Comparison of ENCODE assay signal across 1 cellular context in the genomic region with DNA sequence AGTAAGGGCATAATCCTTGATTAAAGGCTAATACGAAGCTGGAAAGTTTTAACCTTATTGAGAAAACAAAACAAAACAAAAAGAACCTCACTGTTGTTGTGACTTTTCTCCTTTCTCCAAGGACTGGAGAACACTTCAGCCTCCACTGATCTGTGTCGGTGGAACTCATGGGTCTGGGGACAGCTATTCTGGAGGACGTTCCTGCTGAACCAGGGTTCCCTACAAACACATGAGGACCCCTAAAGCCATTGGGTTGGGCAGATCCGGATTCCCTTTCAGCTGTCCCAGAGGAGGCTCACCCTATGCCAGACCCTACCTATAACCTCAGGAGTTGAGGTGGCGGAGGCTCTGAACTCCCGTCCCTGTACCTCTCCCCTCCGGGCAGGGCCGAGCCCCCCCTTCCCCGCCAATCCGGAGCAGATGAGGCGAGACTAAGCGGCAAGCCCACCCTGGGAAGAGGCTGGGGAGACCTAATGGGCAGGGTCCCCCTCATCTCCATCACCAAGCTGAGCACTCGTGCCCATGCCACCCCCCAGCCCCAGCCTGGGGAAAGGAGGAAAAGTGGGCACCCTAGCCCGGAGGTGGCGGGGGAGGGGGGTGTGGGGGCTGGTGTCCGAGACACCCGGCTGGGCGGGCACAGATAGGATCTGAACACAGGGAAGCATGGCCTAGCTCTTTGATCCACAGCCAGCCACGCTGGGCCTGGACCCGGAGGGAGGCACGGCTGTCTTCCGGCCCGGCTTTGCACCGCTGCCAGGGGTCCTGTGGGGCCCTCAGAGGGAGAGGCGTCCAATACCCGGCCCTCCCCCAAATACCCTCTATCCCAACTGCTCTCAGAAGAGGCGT.
TF ChIP-seq lines count a peak whose summit lies in the region.

No MANE protein-coding gene starts in this region.

TF ChIP-seq in HepG2, 621 proteins besides CTCF, POLR2A, EP300 and RAD21:
- TF ChIP-seq, protein P1, sequence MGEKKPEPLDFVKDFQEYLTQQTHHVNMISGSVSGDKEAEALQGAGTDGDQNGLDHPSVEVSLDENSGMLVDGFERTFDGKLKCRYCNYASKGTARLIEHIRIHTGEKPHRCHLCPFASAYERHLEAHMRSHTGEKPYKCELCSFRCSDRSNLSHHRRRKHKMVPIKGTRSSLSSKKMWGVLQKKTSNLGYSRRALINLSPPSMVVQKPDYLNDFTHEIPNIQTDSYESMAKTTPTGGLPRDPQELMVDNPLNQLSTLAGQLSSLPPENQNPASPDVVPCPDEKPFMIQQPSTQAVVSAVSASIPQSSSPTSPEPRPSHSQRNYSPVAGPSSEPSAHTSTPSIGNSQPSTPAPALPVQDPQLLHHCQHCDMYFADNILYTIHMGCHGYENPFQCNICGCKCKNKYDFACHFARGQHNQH (CRISPR knock-in tag; IDR thresholded peaks at IDR 0.05), result no peak
- no peak for TF ChIP-seq NONO (IDR thresholded peaks at IDR 0.05)
- TF ChIP-seq NONO (CRISPR knock-in tag; conservative IDR thresholded peaks at IDR 0.05), result no peak
- TF ChIP-seq, protein P2, sequence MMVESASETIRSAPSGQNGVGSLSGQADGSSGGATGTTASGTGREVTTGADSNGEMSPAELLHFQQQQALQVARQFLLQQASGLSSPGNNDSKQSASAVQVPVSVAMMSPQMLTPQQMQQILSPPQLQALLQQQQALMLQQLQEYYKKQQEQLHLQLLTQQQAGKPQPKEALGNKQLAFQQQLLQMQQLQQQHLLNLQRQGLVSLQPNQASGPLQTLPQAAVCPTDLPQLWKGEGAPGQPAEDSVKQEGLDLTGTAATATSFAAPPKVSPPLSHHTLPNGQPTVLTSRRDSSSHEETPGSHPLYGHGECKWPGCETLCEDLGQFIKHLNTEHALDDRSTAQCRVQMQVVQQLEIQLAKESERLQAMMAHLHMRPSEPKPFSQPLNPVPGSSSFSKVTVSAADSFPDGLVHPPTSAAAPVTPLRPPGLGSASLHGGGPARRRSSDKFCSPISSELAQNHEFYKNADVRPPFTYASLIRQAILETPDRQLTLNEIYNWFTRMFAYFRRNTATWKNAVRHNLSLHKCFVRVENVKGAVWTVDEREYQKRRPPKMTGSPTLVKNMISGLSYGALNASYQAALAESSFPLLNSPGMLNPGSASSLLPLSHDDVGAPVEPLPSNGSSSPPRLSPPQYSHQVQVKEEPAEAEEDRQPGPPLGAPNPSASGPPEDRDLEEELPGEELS (CRISPR knock-in tag; IDR thresholded peaks at IDR 0.05), result no peak
- TF ChIP-seq, protein P3, sequence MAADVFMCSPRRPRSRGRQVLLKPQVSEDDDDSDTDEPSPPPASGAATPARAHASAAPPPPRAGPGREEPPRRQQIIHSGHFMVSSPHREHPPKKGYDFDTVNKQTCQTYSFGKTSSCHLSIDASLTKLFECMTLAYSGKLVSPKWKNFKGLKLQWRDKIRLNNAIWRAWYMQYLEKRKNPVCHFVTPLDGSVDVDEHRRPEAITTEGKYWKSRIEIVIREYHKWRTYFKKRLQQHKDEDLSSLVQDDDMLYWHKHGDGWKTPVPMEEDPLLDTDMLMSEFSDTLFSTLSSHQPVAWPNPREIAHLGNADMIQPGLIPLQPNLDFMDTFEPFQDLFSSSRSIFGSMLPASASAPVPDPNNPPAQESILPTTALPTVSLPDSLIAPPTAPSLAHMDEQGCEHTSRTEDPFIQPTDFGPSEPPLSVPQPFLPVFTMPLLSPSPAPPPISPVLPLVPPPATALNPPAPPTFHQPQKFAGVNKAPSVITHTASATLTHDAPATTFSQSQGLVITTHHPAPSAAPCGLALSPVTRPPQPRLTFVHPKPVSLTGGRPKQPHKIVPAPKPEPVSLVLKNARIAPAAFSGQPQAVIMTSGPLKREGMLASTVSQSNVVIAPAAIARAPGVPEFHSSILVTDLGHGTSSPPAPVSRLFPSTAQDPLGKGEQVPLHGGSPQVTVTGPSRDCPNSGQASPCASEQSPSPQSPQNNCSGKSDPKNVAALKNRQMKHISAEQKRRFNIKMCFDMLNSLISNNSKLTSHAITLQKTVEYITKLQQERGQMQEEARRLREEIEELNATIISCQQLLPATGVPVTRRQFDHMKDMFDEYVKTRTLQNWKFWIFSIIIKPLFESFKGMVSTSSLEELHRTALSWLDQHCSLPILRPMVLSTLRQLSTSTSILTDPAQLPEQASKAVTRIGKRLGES (CRISPR knock-in tag; IDR thresholded peaks at IDR 0.05; ENCODE audit: borderline replicate concordance), result no peak
- TF ChIP-seq ZNF256 (CRISPR knock-in tag; conservative IDR thresholded peaks at IDR 0.05), result no peak
- TF ChIP-seq ZNF816 (CRISPR knock-in tag; IDR thresholded peaks at IDR 0.05; ENCODE audit: borderline replicate concordance), result no peak
- no peak for TF ChIP-seq PRPF4 (IDR thresholded peaks at IDR 0.05; ENCODE audit: low read depth, low read length, poor library complexity, severe bottlenecking)
- no peak for TF ChIP-seq SCMH1 (CRISPR knock-in tag; IDR thresholded peaks at IDR 0.05; ENCODE audit: borderline replicate concordance)
- no peak for TF ChIP-seq ZNF468 (CRISPR knock-in tag; IDR thresholded peaks at IDR 0.05)
- TF ChIP-seq, protein P4, sequence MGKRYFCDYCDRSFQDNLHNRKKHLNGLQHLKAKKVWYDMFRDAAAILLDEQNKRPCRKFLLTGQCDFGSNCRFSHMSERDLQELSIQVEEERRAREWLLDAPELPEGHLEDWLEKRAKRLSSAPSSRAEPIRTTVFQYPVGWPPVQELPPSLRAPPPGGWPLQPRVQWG (CRISPR knock-in tag; IDR thresholded peaks at IDR 0.05; ENCODE audit: borderline replicate concordance, low read depth), result no peak
- no peak for TF ChIP-seq RAD51 (IDR thresholded peaks at IDR 0.05; ENCODE audit: borderline replicate concordance)
- TF ChIP-seq, protein P5, sequence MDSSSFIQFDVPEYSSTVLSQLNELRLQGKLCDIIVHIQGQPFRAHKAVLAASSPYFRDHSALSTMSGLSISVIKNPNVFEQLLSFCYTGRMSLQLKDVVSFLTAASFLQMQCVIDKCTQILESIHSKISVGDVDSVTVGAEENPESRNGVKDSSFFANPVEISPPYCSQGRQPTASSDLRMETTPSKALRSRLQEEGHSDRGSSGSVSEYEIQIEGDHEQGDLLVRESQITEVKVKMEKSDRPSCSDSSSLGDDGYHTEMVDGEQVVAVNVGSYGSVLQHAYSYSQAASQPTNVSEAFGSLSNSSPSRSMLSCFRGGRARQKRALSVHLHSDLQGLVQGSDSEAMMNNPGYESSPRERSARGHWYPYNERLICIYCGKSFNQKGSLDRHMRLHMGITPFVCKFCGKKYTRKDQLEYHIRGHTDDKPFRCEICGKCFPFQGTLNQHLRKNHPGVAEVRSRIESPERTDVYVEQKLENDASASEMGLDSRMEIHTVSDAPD (CRISPR knock-in tag; IDR thresholded peaks at IDR 0.05), result no peak
- TF ChIP-seq ZNF569 (CRISPR knock-in tag; IDR thresholded peaks at IDR 0.05; ENCODE audit: borderline replicate concordance), result no peak
